13 cellular contexts compared by ENCODE assay signal in genomic region chr12:101924647-101925046, GRCh38. TPM values are rescaled to one million over a fixed set of nuclear protein-coding genes. Genes with fewer than 3 reads are reported as not detected.
A peak's percentile ranks its signal among the peaks of the same experiment; 100 is the strongest.
DNase-seq lines count a peak whose midpoint lies in the region; ATAC-seq, FAIRE-seq and TF ChIP-seq lines count a peak whose summit lies in the region.
"Had no signal": no experiment of that assay in that cellular context is flagged by ENCODE, and none has a peak within 500 bp of the region (broad histone marks: within the 10 kb centered on the region; RNA-seq: fewer than 3 reads in every experiment).

No MANE protein-coding gene starts in this region.

- H3K27ac ChIP-seq in suprapubic skin, result peak overlapping the region; percentile 37

- no peaks in the 10 kb centered on the region for H3K36me3 ChIP-seq in suprapubic skin

- no peak overlapping the region for H3K4me3 ChIP-seq in suprapubic skin

- no peak for TF ChIP-seq EP300 in suprapubic skin (IDR thresholded peaks at IDR 0.05)

- no peak for FAIRE-seq in frontal cortex (lab: Jason Lieb, UNC)
- FAIRE-seq: A204.1 had no signal

- no peaks in the 10 kb centered on the region for H3K9me3 ChIP-seq in suprapubic skin

- 84% methylated on average over 4 of the region's 4 CpGs for WGBS in suprapubic skin

- no peak for ATAC-seq in HG03135 (IDR thresholded peaks at IDR 0.05; ENCODE audit: unreplicated experiment)

- TF ChIP-seq POLR2A in suprapubic skin (IDR thresholded peaks at IDR 0.05), result no peak

- no peaks in the 10 kb centered on the region for H3K4me1 ChIP-seq in suprapubic skin

- DNase-seq in NCI-H2227 (lab: John Stamatoyannopoulos, UW; ENCODE audit: unreplicated experiment), result peak; percentile 1
- no peak for DNase-seq in NCI-H2227 treated with DMSO at 0.1 percent for 48 hours (lab: John Stamatoyannopoulos, UW)
- DNase-seq in OCI-M1 (lab: John Stamatoyannopoulos, UW), result peak; percentile 79
- peak; percentile 81 for DNase-seq in fibroblast of peridontal ligament (ENCODE audit: extremely low read depth)
- DNase-seq in suprapubic skin (ENCODE audit: low spot score in 2 of 2), result no peak
- no peak for DNase-seq in NCI-H1417 treated with DMSO at 0.1 percent for 48 hours (lab: John Stamatoyannopoulos, UW)
- DNase-seq in frontal cortex (ENCODE audit: low spot score in 2 of 2), result no peak
- DNase-seq: activated T-cell treated with anti-CD3 and anti-CD28 coated beads for 4 hours; central memory CD4-positive, alpha-beta T cell; hippocampal formation; NCI-H524 had no signal

- no peak for TF ChIP-seq CTCF in suprapubic skin (IDR thresholded peaks at IDR 0.05)

- H3K27me3 ChIP-seq in suprapubic skin, result no peaks in the 10 kb centered on the region

RNA-seq across cellular contexts. Expression of gene DRAM1, which starts 47.3 kb away (rescaled TPM):
- total RNA-seq in suprapubic skin (1 to 10 TPM; 4.8 to 7.4 (median 6.9) TPM), frontal cortex (0.82 TPM)

Comparison
In these comparisons a context has a peak if more than half of its experiments do, and no peak if none do; other contexts are left out.
1. DNase-seq: peak in NCI-H2227 (single experiment), OCI-M1 (single experiment) and fibroblast of peridontal ligament (single experiment); none in NCI-H2227 treated with DMSO at 0.1 percent for 48 hours (single experiment), suprapubic skin (0 of 2), NCI-H1417 treated with DMSO at 0.1 percent for 48 hours (single experiment) and frontal cortex (0 of 2).